In genomic region chr4:83108101-83108861, GRCh38 we compare ENCODE assay signal across 10 cellular contexts. TPM values are rescaled to one million over a fixed set of nuclear protein-coding genes. Genes with fewer than 3 reads are reported as not detected.
DNase-seq lines count a peak whose midpoint lies in the region; ATAC-seq and TF ChIP-seq lines count a peak whose summit lies in the region.
"Had no signal": no experiment of that assay in that cellular context is flagged by ENCODE, and none has a peak within 500 bp of the region (broad histone marks: within the 10 kb centered on the region; RNA-seq: fewer than 3 reads in every experiment).

No MANE protein-coding gene starts in this region.

- TF ChIP-seq CTCF in mesothelial cell of epicardium (IDR thresholded peaks at IDR 0.05; ENCODE audit: unreplicated experiment) (no peak), colonic mucosa (IDR thresholded peaks at IDR 0.05) (no peak)

- peaks cover 7% of the 10 kb centered on the region for H3K27me3 Mint-ChIP-seq in T-helper 2 cell treated with Interferon-gamma antibody and Interleukin-4, amounts not matched to agents 5 μg/mL and 100 μg/mL, for 36 hours (ENCODE audit: low read depth)
- H3K27me3 Mint-ChIP-seq in activated CD4-positive, alpha-beta memory T cell treated with anti-CD3 and anti-CD28 coated beads for 36 hours = no peaks in the 10 kb centered on the region
- no peaks in the 10 kb centered on the region for H3K27me3 Mint-ChIP-seq in stimulated activated memory B cell treated with anti-CD40 and anti-IgM and Interleukin-4, amounts not matched to agents 10 μg/mL and 1 μg/mL and 100 μg/mL, for 72 hours
- H3K27me3 Mint-ChIP-seq in mesothelial cell of epicardium (ENCODE audit: low read depth) = peaks cover 4% of the 10 kb centered on the region

- peaks cover 22% of the 10 kb centered on the region for H3K36me3 ChIP-seq in effector memory CD4-positive, alpha-beta T cell (ENCODE audit: control insufficient read depth, insufficient read depth, low read length)
- H3K36me3 ChIP-seq in colonic mucosa = no peaks in the 10 kb centered on the region

- H3K27ac Mint-ChIP-seq in T-helper 2 cell treated with Interferon-gamma antibody and Interleukin-4, amounts not matched to agents 5 μg/mL and 100 μg/mL, for 36 hours = peak overlapping the region; percentile 84
- peak overlapping the region; percentile 98 for H3K27ac Mint-ChIP-seq in activated CD4-positive, alpha-beta memory T cell treated with anti-CD3 and anti-CD28 coated beads for 36 hours
- H3K27ac Mint-ChIP-seq in stimulated activated memory B cell treated with anti-CD40 and anti-IgM and Interleukin-4, amounts not matched to agents 10 μg/mL and 1 μg/mL and 100 μg/mL, for 72 hours = peak overlapping the region; percentile 98
- H3K27ac Mint-ChIP-seq in mesothelial cell of epicardium = no peak overlapping the region

- peaks cover 41% of the 10 kb centered on the region for H3K4me1 Mint-ChIP-seq in T-helper 2 cell treated with Interferon-gamma antibody and Interleukin-4, amounts not matched to agents 5 μg/mL and 100 μg/mL, for 36 hours (ENCODE audit: low read depth)
- H3K4me1 Mint-ChIP-seq in activated CD4-positive, alpha-beta memory T cell treated with anti-CD3 and anti-CD28 coated beads for 36 hours (ENCODE audit: low read depth) = peaks cover 44% of the 10 kb centered on the region
- H3K4me1 Mint-ChIP-seq in stimulated activated memory B cell treated with anti-CD40 and anti-IgM and Interleukin-4, amounts not matched to agents 10 μg/mL and 1 μg/mL and 100 μg/mL, for 72 hours = peaks cover 40% of the 10 kb centered on the region
- peaks cover 7% of the 10 kb centered on the region for H3K4me1 Mint-ChIP-seq in mesothelial cell of epicardium

- ATAC-seq in stimulated activated memory B cell treated with anti-CD40 and anti-IgM and Interleukin-4, amounts not matched to agents 10 μg/mL and 1 μg/mL and 100 μg/mL, for 72 hours = no peak
- ATAC-seq: A549, body of pancreas had no signal

- no peak overlapping the region for H3K9ac ChIP-seq in colonic mucosa (ENCODE audit: low read depth in 2 of 2, low read length in 2 of 2)

- H3K4me3 ChIP-seq in effector memory CD4-positive, alpha-beta T cell (ENCODE audit: insufficient read depth, low read depth, low read length, poor library complexity, severe bottlenecking) = peak overlapping the region; percentile 69
- no peak overlapping the region for H3K4me3 ChIP-seq in colonic mucosa
- H3K4me3 ChIP-seq: body of pancreas had no signal

- peak overlapping the region; percentile 85 for H3K4me3 Mint-ChIP-seq in T-helper 2 cell treated with Interferon-gamma antibody and Interleukin-4, amounts not matched to agents 5 μg/mL and 100 μg/mL, for 36 hours
- peak overlapping the region; percentile 92 for H3K4me3 Mint-ChIP-seq in activated CD4-positive, alpha-beta memory T cell treated with anti-CD3 and anti-CD28 coated beads for 36 hours
- H3K4me3 Mint-ChIP-seq in stimulated activated memory B cell treated with anti-CD40 and anti-IgM and Interleukin-4, amounts not matched to agents 10 μg/mL and 1 μg/mL and 100 μg/mL, for 72 hours = peak overlapping the region; percentile 90
- H3K4me3 Mint-ChIP-seq in mesothelial cell of epicardium = no peak overlapping the region

- intact Hi-C loops in activated CD4-positive, alpha-beta memory T cell treated with anti-CD3 and anti-CD28 coated beads for 36 hours (cut with micrococcal nuclease) = loop anchor here (2.0 kb wide), 1 partner anchor 735 kb away; the partner anchor contains the start of gene HNRNPD
- intact Hi-C loops in colonic mucosa (cut with DNase I) = no loop called here

- no peaks in the 10 kb centered on the region for H3K27me3 ChIP-seq in effector memory CD4-positive, alpha-beta T cell (replicated peaks; ENCODE audit: control insufficient read depth, insufficient read depth, low read length, poor library complexity, severe bottlenecking)
- no peaks in the 10 kb centered on the region for H3K27me3 ChIP-seq in colonic mucosa
- H3K27me3 ChIP-seq: body of pancreas had no signal

- no peak for DNase-seq in T-helper 2 cell treated with Interferon-gamma antibody and Interleukin-4, amounts not matched to agents 5 μg/mL and 100 μg/mL, for 36 hours (ENCODE audit: low spot score)
- DNase-seq in T-helper 2 cell (no peak), mesothelial cell of epicardium (ENCODE audit: low spot score in 2 of 2, unreplicated experiment in 2 of 2) (no peak), iPS-NIHi11 (ENCODE audit: low spot score) (no peak), colonic mucosa (no peak)
- DNase-seq in activated CD4-positive, alpha-beta memory T cell treated with anti-CD3 and anti-CD28 coated beads for 36 hours = peak; percentile 20
- DNase-seq in effector memory CD4-positive, alpha-beta T cell = no peak
- DNase-seq: body of pancreas had no signal

- peaks cover 29% of the 10 kb centered on the region for H3K4me1 ChIP-seq in effector memory CD4-positive, alpha-beta T cell (ENCODE audit: control insufficient read depth, insufficient read depth, low read length, poor library complexity, severe bottlenecking)
- H3K4me1 ChIP-seq in colonic mucosa = no peaks in the 10 kb centered on the region

- no peaks in the 10 kb centered on the region for H3K9me3 ChIP-seq in effector memory CD4-positive, alpha-beta T cell (ENCODE audit: control insufficient read depth, low read length)
- H3K9me3 ChIP-seq in colonic mucosa = no peaks in the 10 kb centered on the region
- H3K9me3 ChIP-seq: A549, body of pancreas had no signal

- POLR2A ChIA-PET in activated CD4-positive, alpha-beta memory T cell treated with anti-CD3 and anti-CD28 coated beads for 36 hours (lab: Charles Lee) = interaction anchor here (0.6 to 1.9 kb wide), 2 partner anchors 33 to 757 kb away, joined by 4 to 5 read pairs; no protein-coding TSS in a partner anchor

- no peaks in the 10 kb centered on the region for H3K9me3 Mint-ChIP-seq in T-helper 2 cell treated with Interferon-gamma antibody and Interleukin-4, amounts not matched to agents 5 μg/mL and 100 μg/mL, for 36 hours
- no peaks in the 10 kb centered on the region for H3K9me3 Mint-ChIP-seq in activated CD4-positive, alpha-beta memory T cell treated with anti-CD3 and anti-CD28 coated beads for 36 hours
- H3K9me3 Mint-ChIP-seq in stimulated activated memory B cell treated with anti-CD40 and anti-IgM and Interleukin-4, amounts not matched to agents 10 μg/mL and 1 μg/mL and 100 μg/mL, for 72 hours = no peaks in the 10 kb centered on the region
- no peaks in the 10 kb centered on the region for H3K9me3 Mint-ChIP-seq in mesothelial cell of epicardium

- peak overlapping the region; percentile 81 for H3K27ac ChIP-seq in effector memory CD4-positive, alpha-beta T cell (ENCODE audit: insufficient read depth, low read length, poor library complexity, severe bottlenecking)
- H3K27ac ChIP-seq in colonic mucosa = no peak overlapping the region

- CTCF ChIA-PET in activated CD4-positive, alpha-beta memory T cell treated with anti-CD3 and anti-CD28 coated beads for 36 hours (lab: Charles Lee) = interaction anchor here (0.7 to 1.2 kb wide), 4 partner anchors 10 to 174 kb away, joined by 3 read pairs; no protein-coding TSS in a partner anchor

- peaks cover 53% of the 10 kb centered on the region for H3K36me3 Mint-ChIP-seq in T-helper 2 cell treated with Interferon-gamma antibody and Interleukin-4, amounts not matched to agents 5 μg/mL and 100 μg/mL, for 36 hours (ENCODE audit: low read depth)
- peaks cover 6% of the 10 kb centered on the region for H3K36me3 Mint-ChIP-seq in activated CD4-positive, alpha-beta memory T cell treated with anti-CD3 and anti-CD28 coated beads for 36 hours
- H3K36me3 Mint-ChIP-seq in stimulated activated memory B cell treated with anti-CD40 and anti-IgM and Interleukin-4, amounts not matched to agents 10 μg/mL and 1 μg/mL and 100 μg/mL, for 72 hours = peaks cover 9% of the 10 kb centered on the region
- no peaks in the 10 kb centered on the region for H3K36me3 Mint-ChIP-seq in mesothelial cell of epicardium

RNA-seq across cellular contexts. Expression of gene PLAC8, which starts 6.2 kb away (rescaled TPM):
- total RNA-seq in activated CD4-positive, alpha-beta memory T cell treated with anti-CD3 and anti-CD28 coated beads for 36 hours = 10 to 100 TPM; 16.9 to 17.9 TPM
- total RNA-seq in mesothelial cell of epicardium (0.50 to 1.6 TPM (median 1.2 TPM) in 3 replicates), colonic mucosa (100 to 1,000 TPM; 246 to 715 TPM)

Comparison
In these comparisons a context has a peak if more than half of its experiments do, and no peak if none do; other contexts are left out.
1. RNA of gene PLAC8, which starts 6.2 kb away (total RNA-seq): 246 to 715 TPM in colonic mucosa; 16.9 to 17.9 TPM in activated CD4-positive, alpha-beta memory T cell treated with anti-CD3 and anti-CD28 coated beads for 36 hours and 0.50 to 1.6 TPM in mesothelial cell of epicardium; every median in the first group is over 10 times any median in the second.